In the genomic region with DNA sequence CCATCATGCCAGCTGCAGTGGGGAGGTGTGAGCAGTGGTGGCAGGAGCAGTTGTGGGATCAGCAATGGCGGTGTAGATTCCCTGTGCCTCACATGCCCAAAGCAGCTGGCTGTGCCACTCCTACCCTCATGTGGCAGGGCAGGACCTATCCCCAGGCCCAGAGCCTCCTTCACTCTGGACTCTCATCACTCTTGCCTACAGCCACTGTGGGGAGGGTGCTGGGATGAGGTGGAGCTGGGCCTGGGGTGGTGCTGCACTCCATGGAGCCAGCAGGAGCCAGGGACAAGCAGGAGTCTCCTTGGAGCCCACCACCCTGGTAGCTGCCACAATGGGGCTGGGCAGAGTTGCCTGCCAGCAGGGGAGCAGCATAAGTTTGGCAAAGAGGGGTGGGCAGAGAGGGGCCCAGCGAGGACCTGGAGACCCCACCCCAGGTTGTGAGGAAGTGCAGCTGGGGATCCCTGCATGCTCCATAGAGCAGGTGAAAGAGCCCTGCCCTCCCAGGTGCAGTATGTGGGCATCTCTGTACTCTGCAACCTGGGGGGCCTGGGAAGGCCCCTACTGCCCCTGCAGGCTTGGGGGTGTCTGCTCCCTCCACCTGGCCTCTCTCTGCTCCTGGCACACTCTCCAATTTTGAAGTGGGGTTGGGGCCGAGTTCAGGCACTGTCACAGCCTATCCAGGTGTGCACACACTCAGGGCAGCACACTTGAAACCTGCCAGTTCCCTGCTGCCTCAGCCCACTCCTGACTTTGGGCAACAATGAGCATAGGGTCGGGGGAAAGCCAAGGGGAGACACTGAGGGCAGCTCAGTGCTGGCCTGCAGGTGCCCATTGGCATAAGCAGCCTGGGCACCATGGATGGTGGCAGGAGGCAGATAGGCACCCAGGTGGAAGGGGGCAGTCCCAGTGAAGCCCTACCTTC, we compare ENCODE assay signal across 28 cellular contexts.
"Had no signal": no experiment of that assay in that cellular context is flagged by ENCODE, and none has a peak within 500 bp of the region (broad histone marks: within the 10 kb centered on the region; RNA-seq: fewer than 3 reads in every experiment).

No MANE protein-coding gene starts in this region.

- ATAC-seq: Panc1 had no signal

- H3K4me1 Mint-ChIP-seq: activated CD4-positive, alpha-beta T cell treated with anti-CD3 and anti-CD28 coated beads, Interleukin-2, amount 10 ng/mL, durations not matched to agents 7 days and 5 days had no signal

- H3K27ac Mint-ChIP-seq: activated CD4-positive, alpha-beta memory T cell treated with anti-CD3 and anti-CD28 coated beads for 36 hours; activated CD4-positive, alpha-beta T cell treated with anti-CD3 and anti-CD28 coated beads, Interleukin-2, amount 10 ng/mL, durations not matched to agents 7 days and 5 days; activated naive CD4-positive, alpha-beta T cell treated with anti-CD3 and anti-CD28 coated beads for 36 hours; activated naive CD8-positive, alpha-beta T cell had no signal

- H3K27me3 Mint-ChIP-seq: activated CD4-positive, alpha-beta memory T cell treated with anti-CD3 and anti-CD28 coated beads for 36 hours; activated CD4-positive, alpha-beta T cell treated with anti-CD3 and anti-CD28 coated beads, Interleukin-2, amount 10 ng/mL, durations not matched to agents 7 days and 5 days; activated naive CD8-positive, alpha-beta T cell had no signal

- H3K4me3 Mint-ChIP-seq: activated CD4-positive, alpha-beta memory T cell treated with anti-CD3 and anti-CD28 coated beads for 36 hours; activated CD4-positive, alpha-beta T cell treated with anti-CD3 and anti-CD28 coated beads, Interleukin-2, amount 10 ng/mL, durations not matched to agents 7 days and 5 days; activated naive CD4-positive, alpha-beta T cell treated with anti-CD3 and anti-CD28 coated beads for 36 hours; activated naive CD8-positive, alpha-beta T cell; activated T-cell treated with anti-CD3 and anti-CD28 coated beads, Interleukin-2, amount 50 U/mL, for 4 hours had no signal

- H3K9me3 Mint-ChIP-seq: activated CD4-positive, alpha-beta memory T cell treated with anti-CD3 and anti-CD28 coated beads for 36 hours; activated CD4-positive, alpha-beta T cell treated with anti-CD3 and anti-CD28 coated beads, Interleukin-2, amount 10 ng/mL, durations not matched to agents 7 days and 5 days; activated naive CD4-positive, alpha-beta T cell treated with anti-CD3 and anti-CD28 coated beads for 36 hours; activated T-cell treated with anti-CD3 and anti-CD28 coated beads, Interleukin-2, amount 50 U/mL, for 4 hours had no signal

- H3K36me3 Mint-ChIP-seq: activated CD4-positive, alpha-beta memory T cell treated with anti-CD3 and anti-CD28 coated beads for 36 hours; activated naive CD8-positive, alpha-beta T cell had no signal

- DNase-seq: activated CD4-positive, alpha-beta memory T cell treated with anti-CD3 and anti-CD28 coated beads for 36 hours; activated CD4-positive, alpha-beta T cell treated with anti-CD3 and anti-CD28 coated beads, Interleukin-2, amount 10 ng/mL, durations not matched to agents 7 days and 5 days; activated CD4-positive, CD25-positive, alpha-beta regulatory T cell; activated CD8-positive, alpha-beta memory T cell treated with anti-CD3 and anti-CD28 coated beads for 24 hours; activated gamma-delta T cell; activated naive CD4-positive, alpha-beta T cell treated with anti-CD3 and anti-CD28 coated beads for 36 hours; activated T-cell treated with anti-CD3 and anti-CD28 coated beads, Interleukin-2, amount 50 U/mL, for 4 hours; amygdala; brain microvascular endothelial cell; KG1; MG63; MV-4-11; NCI-H1092 treated with DMSO at 0.1 percent for 48 hours; NCI-H1417 treated with DMSO at 0.1 percent for 48 hours; NCI-H1694 treated with DMSO at 0.1 percent for 48 hours; NCI-H2029 treated with DMSO at 0.1 percent for 48 hours; NCI-H345; NCI-H510A treated with DMSO at 0.1 percent for 48 hours; NCI-H69; NK-92 treated with Interleukin-12 subunit alpha and Interleukin-12 subunit beta, amount 100 ng/mL, for 24 hours; OCI-M1; Right ventricle myocardium superior; RPMI8226; SJCRH30; SK-N-SH; T-helper 1 cell had no signal
